In the genomic region with DNA sequence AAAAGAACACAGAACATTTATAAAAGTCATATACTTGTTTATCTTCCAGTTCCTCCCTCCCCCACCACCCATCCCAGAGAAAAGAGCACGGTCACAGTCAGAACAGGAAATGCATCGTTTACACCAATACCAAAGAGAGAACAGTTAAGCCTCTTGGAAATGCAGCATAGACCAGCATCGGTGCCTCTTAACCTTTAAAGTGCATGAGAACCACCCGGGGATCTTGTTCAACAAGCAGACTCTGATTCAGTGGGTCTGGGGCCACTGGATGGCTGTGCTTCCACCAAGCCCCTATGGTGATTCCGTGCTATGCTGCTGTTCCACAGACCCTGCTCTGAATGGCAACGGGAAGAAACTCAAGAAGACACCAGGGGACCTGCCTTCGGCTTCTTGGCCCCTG, we compare ENCODE assay signal across 11 cellular contexts. TPM values are rescaled to one million over a fixed set of nuclear protein-coding genes. Genes with fewer than 3 reads are reported as not detected.
DNase-seq lines count a peak whose midpoint lies in the region; ATAC-seq, FAIRE-seq and TF ChIP-seq lines count a peak whose summit lies in the region.
"Had no signal": no experiment of that assay in that cellular context is flagged by ENCODE, and none has a peak within 500 bp of the region (broad histone marks: within the 10 kb centered on the region; RNA-seq: fewer than 3 reads in every experiment).

No MANE protein-coding gene starts in this region.

- peaks cover 4 to 7% of the 10 kb centered on the region in 2 donors for H3K4me1 Mint-ChIP-seq in natural killer cell treated with Interleukin-12 subunit alpha and Interleukin-12 subunit beta and Interleukin-15 and Interleukin-18, amount 100 ng/mL, for 72 hours (ENCODE audit: low read depth in 2 of 2)
- H3K4me1 Mint-ChIP-seq in natural killer cell: peaks cover 0 to 8% of the 10 kb centered on the region in 2 donors

- intact Hi-C loops in natural killer cell (cut with micrococcal nuclease): no loop called here

- peak overlapping the region; percentile 47 for H3K4me3 Mint-ChIP-seq in natural killer cell treated with Interleukin-12 subunit alpha and Interleukin-12 subunit beta and Interleukin-15 and Interleukin-18, amount 100 ng/mL, for 72 hours
- H3K4me3 Mint-ChIP-seq in natural killer cell: no peak overlapping the region

- DNase-seq in natural killer cell treated with Interleukin-12 subunit alpha and Interleukin-12 subunit beta and Interleukin-15 and Interleukin-18, amount 100 ng/mL, for 72 hours (ENCODE audit: low spot score): no peak
- DNase-seq in natural killer cell (no peak), amniotic epithelial cell (ENCODE audit: low read depth) (peak; percentile 95), left lobe of liver (ENCODE audit: low spot score) (no peak), GM19239 (ENCODE audit: insufficient read length, low spot score) (no peak)
- DNase-seq: C1 segment of cervical spinal cord, caudate nucleus, H7, WERI-Rb-1 had no signal

- H3K27me3 Mint-ChIP-seq in natural killer cell treated with Interleukin-12 subunit alpha and Interleukin-12 subunit beta and Interleukin-15 and Interleukin-18, amount 100 ng/mL, for 72 hours: no peaks in the 10 kb centered on the region
- no peaks in the 10 kb centered on the region for H3K27me3 Mint-ChIP-seq in natural killer cell (ENCODE audit: low read depth in 2 of 2)

- H3K36me3 Mint-ChIP-seq in natural killer cell treated with Interleukin-12 subunit alpha and Interleukin-12 subunit beta and Interleukin-15 and Interleukin-18, amount 100 ng/mL, for 72 hours: peaks cover 4% of the 10 kb centered on the region
- H3K36me3 Mint-ChIP-seq in natural killer cell: no peaks in the 10 kb centered on the region

- peak overlapping the region in 1 of 2 donors; percentile 53 for H3K27ac Mint-ChIP-seq in natural killer cell treated with Interleukin-12 subunit alpha and Interleukin-12 subunit beta and Interleukin-15 and Interleukin-18, amount 100 ng/mL, for 72 hours
- H3K27ac Mint-ChIP-seq in natural killer cell: peak overlapping the region in 1 of 2 donors; percentile 49

- H3K9me3 Mint-ChIP-seq in natural killer cell treated with Interleukin-12 subunit alpha and Interleukin-12 subunit beta and Interleukin-15 and Interleukin-18, amount 100 ng/mL, for 72 hours: no peaks in the 10 kb centered on the region
- H3K9me3 Mint-ChIP-seq in natural killer cell: no peaks in the 10 kb centered on the region

- ATAC-seq in natural killer cell treated with Interleukin-12 subunit alpha and Interleukin-12 subunit beta and Interleukin-15 and Interleukin-18, amount 100 ng/mL, for 72 hours: no peak
- no peak for ATAC-seq in natural killer cell
- ATAC-seq in left lobe of liver: peak; percentile 19
- no peak for ATAC-seq in GM18511 (IDR thresholded peaks at IDR 0.05; ENCODE audit: unreplicated experiment)
- no peak for ATAC-seq in HG03460 (IDR thresholded peaks at IDR 0.05; ENCODE audit: unreplicated experiment)

- TF ChIP-seq CTCF in natural killer cell (IDR thresholded peaks at IDR 0.05): no peak

- no peak for FAIRE-seq in GM19239 (lab: Jason Lieb, UNC)

RNA-seq across cellular contexts. Expression of gene FAM89A, which starts 19.2 kb away (rescaled TPM):
- 10 to 100 TPM; 23.5 to 24.7 TPM for total RNA-seq in natural killer cell treated with Interleukin-12 subunit alpha and Interleukin-12 subunit beta and Interleukin-15 and Interleukin-18, amount 100 ng/mL, for 72 hours
- total RNA-seq in natural killer cell: 1 to 10 TPM; 1.4 to 2.5 (median 2.0) TPM
- total RNA-seq in left lobe of liver: 3.3 TPM

RNA-seq across cellular contexts. Expression of gene ARV1, which starts 41.9 kb away (rescaled TPM):
- total RNA-seq in natural killer cell treated with Interleukin-12 subunit alpha and Interleukin-12 subunit beta and Interleukin-15 and Interleukin-18, amount 100 ng/mL, for 72 hours: 10 to 100 TPM; 12.2 to 15.6 TPM
- 1 to 10 TPM; 7.2 to 7.6 (median 7.3) TPM for total RNA-seq in natural killer cell
- 10.6 TPM for total RNA-seq in left lobe of liver

RNA-seq across cellular contexts. Expression of gene TTC13, which starts 42.2 kb away (rescaled TPM):
- total RNA-seq in natural killer cell treated with Interleukin-12 subunit alpha and Interleukin-12 subunit beta and Interleukin-15 and Interleukin-18, amount 100 ng/mL, for 72 hours: 10 to 100 TPM; 29.9 to 41.6 TPM
- total RNA-seq in natural killer cell (10 to 100 TPM; 72.4 to 90.1 (median 80.4) TPM), left lobe of liver (7.5 TPM)
